In genomic region chr10:5467634-5468255, GRCh38 we compare ENCODE assay signal across 1 cellular context.
TF ChIP-seq lines count a peak whose summit lies in the region.

No MANE protein-coding gene starts in this region.

TF ChIP-seq in WTC11, 78 proteins besides CTCF, POLR2A, EP300 and RAD21 (continued from another document):
- TF ChIP-seq, protein P1, sequence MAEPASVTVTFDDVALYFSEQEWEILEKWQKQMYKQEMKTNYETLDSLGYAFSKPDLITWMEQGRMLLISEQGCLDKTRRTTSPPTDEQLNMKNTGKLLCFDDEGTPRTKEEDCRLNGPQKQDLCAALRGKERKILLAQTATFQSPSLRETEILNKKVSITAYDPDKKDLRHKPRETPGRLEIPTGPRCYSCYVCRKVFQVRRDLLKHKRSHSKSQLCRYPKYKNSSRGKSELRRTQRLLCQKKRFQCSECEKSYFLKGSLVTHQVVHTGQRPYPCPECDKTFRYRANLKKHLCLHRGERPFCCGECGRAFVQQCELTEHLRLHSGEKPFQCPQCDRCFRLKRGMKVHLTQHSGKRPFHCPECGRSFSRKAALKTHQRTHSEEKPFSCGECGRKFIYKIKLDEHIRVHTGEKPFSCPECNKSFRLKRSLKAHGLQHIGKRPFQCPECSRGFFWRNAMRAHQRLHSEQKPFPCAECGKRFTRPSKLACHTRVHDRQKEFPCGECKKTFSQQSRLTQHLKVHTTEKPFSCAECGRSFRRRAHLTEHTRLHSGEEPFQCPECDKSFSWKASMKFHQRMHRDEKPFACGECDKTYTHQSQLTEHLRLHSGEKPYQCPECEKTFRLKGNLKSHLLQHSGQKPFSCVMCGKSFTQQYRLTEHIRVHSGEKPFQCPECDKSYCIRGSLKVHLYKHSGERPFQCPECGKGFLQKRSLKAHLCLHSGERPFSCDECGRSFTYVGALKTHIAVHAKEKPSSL (CRISPR knock-in tag; conservative IDR thresholded peaks at IDR 0.05): no peak
- TF ChIP-seq SP1 (CRISPR knock-in tag; conservative IDR thresholded peaks at IDR 0.05): no peak
- TF ChIP-seq E2F1 (CRISPR knock-in tag; IDR thresholded peaks at IDR 0.05): no peak
- TF ChIP-seq, protein P2, sequence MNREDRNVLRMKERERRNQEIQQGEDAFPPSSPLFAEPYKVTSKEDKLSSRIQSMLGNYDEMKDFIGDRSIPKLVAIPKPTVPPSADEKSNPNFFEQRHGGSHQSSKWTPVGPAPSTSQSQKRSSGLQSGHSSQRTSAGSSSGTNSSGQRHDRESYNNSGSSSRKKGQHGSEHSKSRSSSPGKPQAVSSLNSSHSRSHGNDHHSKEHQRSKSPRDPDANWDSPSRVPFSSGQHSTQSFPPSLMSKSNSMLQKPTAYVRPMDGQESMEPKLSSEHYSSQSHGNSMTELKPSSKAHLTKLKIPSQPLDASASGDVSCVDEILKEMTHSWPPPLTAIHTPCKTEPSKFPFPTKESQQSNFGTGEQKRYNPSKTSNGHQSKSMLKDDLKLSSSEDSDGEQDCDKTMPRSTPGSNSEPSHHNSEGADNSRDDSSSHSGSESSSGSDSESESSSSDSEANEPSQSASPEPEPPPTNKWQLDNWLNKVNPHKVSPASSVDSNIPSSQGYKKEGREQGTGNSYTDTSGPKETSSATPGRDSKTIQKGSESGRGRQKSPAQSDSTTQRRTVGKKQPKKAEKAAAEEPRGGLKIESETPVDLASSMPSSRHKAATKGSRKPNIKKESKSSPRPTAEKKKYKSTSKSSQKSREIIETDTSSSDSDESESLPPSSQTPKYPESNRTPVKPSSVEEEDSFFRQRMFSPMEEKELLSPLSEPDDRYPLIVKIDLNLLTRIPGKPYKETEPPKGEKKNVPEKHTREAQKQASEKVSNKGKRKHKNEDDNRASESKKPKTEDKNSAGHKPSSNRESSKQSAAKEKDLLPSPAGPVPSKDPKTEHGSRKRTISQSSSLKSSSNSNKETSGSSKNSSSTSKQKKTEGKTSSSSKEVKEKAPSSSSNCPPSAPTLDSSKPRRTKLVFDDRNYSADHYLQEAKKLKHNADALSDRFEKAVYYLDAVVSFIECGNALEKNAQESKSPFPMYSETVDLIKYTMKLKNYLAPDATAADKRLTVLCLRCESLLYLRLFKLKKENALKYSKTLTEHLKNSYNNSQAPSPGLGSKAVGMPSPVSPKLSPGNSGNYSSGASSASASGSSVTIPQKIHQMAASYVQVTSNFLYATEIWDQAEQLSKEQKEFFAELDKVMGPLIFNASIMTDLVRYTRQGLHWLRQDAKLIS (CRISPR knock-in tag; IDR thresholded peaks at IDR 0.05; ENCODE audit: borderline replicate concordance): no peak
- TF ChIP-seq, protein P3, sequence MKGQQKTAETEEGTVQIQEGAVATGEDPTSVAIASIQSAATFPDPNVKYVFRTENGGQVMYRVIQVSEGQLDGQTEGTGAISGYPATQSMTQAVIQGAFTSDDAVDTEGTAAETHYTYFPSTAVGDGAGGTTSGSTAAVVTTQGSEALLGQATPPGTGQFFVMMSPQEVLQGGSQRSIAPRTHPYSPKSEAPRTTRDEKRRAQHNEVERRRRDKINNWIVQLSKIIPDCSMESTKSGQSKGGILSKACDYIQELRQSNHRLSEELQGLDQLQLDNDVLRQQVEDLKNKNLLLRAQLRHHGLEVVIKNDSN (CRISPR knock-in tag; IDR thresholded peaks at IDR 0.05): no peak
- TF ChIP-seq ZNF416 (CRISPR knock-in tag; IDR thresholded peaks at IDR 0.05): no peak
